8 cellular contexts compared by ENCODE assay signal in the genomic region with DNA sequence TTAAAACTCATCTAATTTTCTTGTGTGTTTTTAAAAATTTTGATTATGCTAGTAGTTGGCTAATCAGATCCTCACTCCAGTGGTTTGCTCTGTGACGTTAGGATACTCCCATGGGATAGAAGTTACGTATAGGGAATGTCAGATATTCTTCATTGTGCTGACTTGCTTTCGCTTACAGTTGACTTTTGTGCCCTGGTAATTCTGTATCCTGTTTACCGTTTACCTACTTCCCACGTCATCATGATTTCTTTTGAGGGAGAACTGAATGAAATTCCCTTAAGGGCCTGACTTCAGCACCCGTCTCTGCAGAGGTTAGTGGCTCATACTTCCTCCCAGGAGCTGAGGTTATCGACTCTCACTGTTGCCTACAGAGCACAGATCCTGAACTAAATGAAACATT. TPM values are rescaled to one million over a fixed set of nuclear protein-coding genes. Genes with fewer than 3 reads are reported as not detected.
DNase-seq lines count a peak whose midpoint lies in the region; TF ChIP-seq lines count a peak whose summit lies in the region.

No MANE protein-coding gene starts in this region.

- H3K4me1 ChIP-seq in tibial artery: peaks cover 0 to 48% (median 26%) of the 10 kb centered on the region in 4 donors

- no peaks in the 10 kb centered on the region for H3K27me3 ChIP-seq in tibial artery
- no peaks in the 10 kb centered on the region for H3K27me3 ChIP-seq in H7 (ENCODE audit: control insufficient read depth, insufficient read depth, low read length)

- peaks cover 63% of the 10 kb centered on the region for H3K36me3 Mint-ChIP-seq in activated T-cell treated with anti-CD3 and anti-CD28 coated beads, Interleukin-2, amount 50 U/mL, for 24 hours (ENCODE audit: low read depth)

- H3K27ac ChIP-seq in tibial artery: peak overlapping the region in 1 of 2 donors; percentile 94

- no peak for TF ChIP-seq CTCF in tibial artery (IDR thresholded peaks at IDR 0.05)

- peaks cover 64% of the 10 kb centered on the region for H3K4me1 Mint-ChIP-seq in activated T-cell treated with anti-CD3 and anti-CD28 coated beads, Interleukin-2, amount 50 U/mL, for 24 hours (ENCODE audit: low read depth)

- intact Hi-C loops in tibial artery (cut with DNase I; ENCODE audit: low total_unique reads): loop anchor here (5.0 kb wide), 1 partner anchor 58 kb away; the partner anchor contains the start of gene WIPI1

- DNase-seq in activated T-cell treated with anti-CD3 and anti-CD28 coated beads, Interleukin-2, amount 50 U/mL, for 24 hours: no peak
- DNase-seq in activated T-cell treated with anti-CD3 and anti-CD28 coated beads, Interleukin-2, amount 50 U/mL, for 48 hours: no peak
- DNase-seq in astrocyte of the hippocampus (ENCODE audit: low read depth, low spot score): peak; percentile 31
- DNase-seq in left kidney (ENCODE audit: low read depth, low spot score): peak; percentile 51
- DNase-seq in tibial artery: no peak
- no peak for DNase-seq in GF-D8 (lab: John Stamatoyannopoulos, UW)
- no peak for DNase-seq in G401 (ENCODE audit: low spot score)
- no peak for DNase-seq in H7

- H3K36me3 ChIP-seq in tibial artery (peaks cover 16 to 40% (median 29%) of the 10 kb centered on the region in 3 donors), H7 (replicated peaks; ENCODE audit: control insufficient read depth, insufficient read depth, low read length) (peaks cover 22% of the 10 kb centered on the region)

- peak overlapping the region; percentile 94 for H3K4me3 Mint-ChIP-seq in activated T-cell treated with anti-CD3 and anti-CD28 coated beads, Interleukin-2, amount 50 U/mL, for 24 hours

- peak overlapping the region; percentile 19 for H3K27ac Mint-ChIP-seq in activated T-cell treated with anti-CD3 and anti-CD28 coated beads, Interleukin-2, amount 50 U/mL, for 24 hours

- no peaks in the 10 kb centered on the region for H3K9me3 Mint-ChIP-seq in activated T-cell treated with anti-CD3 and anti-CD28 coated beads, Interleukin-2, amount 50 U/mL, for 24 hours

- no peaks in the 10 kb centered on the region for H3K9me3 ChIP-seq in tibial artery

- in situ Hi-C loops in G401 (cut with HindIII; ENCODE audit: low sequenced_read_pairs): no loop called here

- H3K27me3 Mint-ChIP-seq in activated T-cell treated with anti-CD3 and anti-CD28 coated beads, Interleukin-2, amount 50 U/mL, for 24 hours: no peaks in the 10 kb centered on the region

- H3K4me3 ChIP-seq in tibial artery (peak overlapping the region; percentile 77 to 81), H7 (ENCODE audit: insufficient read depth, low read depth, low read length) (no peak overlapping the region)

RNA-seq across cellular contexts. Expression of gene PRKAR1A, which starts 2.6 kb away (rescaled TPM):
- 130 and 156 TPM in 2 replicates for total RNA-seq in G401 (2014; rRNA removed; shearing (Covaris generic))
- 106 and 109 TPM in 2 replicates for total RNA-seq in H7 (2014; rRNA removed; shearing (Covaris generic))

RNA-seq across cellular contexts. Expression of gene WIPI1, which starts 57.5 kb away (rescaled TPM):
- total RNA-seq in G401 (2014; rRNA removed; shearing (Covaris generic)): 19.4 and 35.3 TPM in 2 replicates
- 22.4 and 24.4 TPM in 2 replicates for total RNA-seq in H7 (2014; rRNA removed; shearing (Covaris generic))

Comparison
In these comparisons a context has a peak if more than half of its experiments do, and no peak if none do; other contexts are left out.
1. DNase-seq: peak in astrocyte of the hippocampus (single experiment) and left kidney (single experiment); none in activated T-cell treated with anti-CD3 and anti-CD28 coated beads, Interleukin-2, amount 50 U/mL, for 24 hours (single experiment), activated T-cell treated with anti-CD3 and anti-CD28 coated beads, Interleukin-2, amount 50 U/mL, for 48 hours (0 of 2), tibial artery (0 of 2), GF-D8 (single experiment), G401 (single experiment) and H7 (single experiment).